23 cellular contexts compared by ENCODE assay signal in genomic region chr3:64179860-64180259, GRCh38. TPM values are rescaled to one million over a fixed set of nuclear protein-coding genes. Genes with fewer than 3 reads are reported as not detected.
DNase-seq lines count a peak whose midpoint lies in the region; ATAC-seq and TF ChIP-seq lines count a peak whose summit lies in the region.
"Had no signal": no experiment of that assay in that cellular context is flagged by ENCODE, and none has a peak within 500 bp of the region (broad histone marks: within the 10 kb centered on the region; RNA-seq: fewer than 3 reads in every experiment).

No MANE protein-coding gene starts in this region.

- peaks cover 9% of the 10 kb centered on the region for H3K9me3 Mint-ChIP-seq in WTC11

- H2BK120ac ChIP-seq in IMR-90 (ENCODE audit: low read depth, low read length), result no peak overlapping the region

- no peaks in the 10 kb centered on the region for H3K27me3 Mint-ChIP-seq in WTC11 (ENCODE audit: low read depth)

- dilution Hi-C loops in IMR-90 (cut with HindIII; ENCODE audit: low sequenced_read_pairs, unreplicated experiment), result no loop called here

- no TSS peak for BruUV-seq in IMR-90 (replicated peaks; lab: Mats Ljungman, UMichigan)

- H4K8ac ChIP-seq in IMR-90 (ENCODE audit: low read depth in 2 of 2, low read length in 2 of 2), result peak overlapping the region in 1 of 2 experiments; percentile 51; a peak in 1 of 4 replicates

- POLR2A ChIA-PET in IMR-90 (lab: Charles Lee; ENCODE audit: unreplicated experiment), result no interaction called here
- POLR2A ChIA-PET in WTC11 (lab: Charles Lee), result no interaction called here

- H3K27ac ChIP-seq in GM23248, result no peak overlapping the region
- H3K27ac ChIP-seq in IMR-90 (ENCODE audit: insufficient read depth, low read length), result no peak overlapping the region
- no peak overlapping the region for H3K27ac ChIP-seq in colonic mucosa
- H3K27ac ChIP-seq: HL-60, Peyer's patch had no signal

- 0 out of 2 replicates have a peak overlapping the region, but pooled peaks have one; percentile 19 for H3K4ac ChIP-seq in IMR-90 (ENCODE audit: low read depth, low read length)

- H3K9me3 ChIP-seq in GM23248 (ENCODE audit: low read depth) (no peaks in the 10 kb centered on the region), IMR-90 (ENCODE audit: control insufficient read depth, insufficient read depth, low read length) (no peaks in the 10 kb centered on the region), colonic mucosa (no peaks in the 10 kb centered on the region)
- H3K9me3 ChIP-seq: Peyer's patch had no signal

- CTCF ChIA-PET in IMR-90 (lab: Yijun Ruan, JAX) (no interaction called here), WTC11 (lab: Charles Lee) (interaction anchor here (0.7 to 0.8 kb wide), 2 partner anchors 284 to 304 kb away, joined by 3 to 4 read pairs; no protein-coding TSS in a partner anchor)

- H3K4me3 ChIP-seq in GM23248 (no peak overlapping the region), IMR-90 (ENCODE audit: insufficient read depth, low read depth, low read length) (no peak overlapping the region), epithelial cell of esophagus (ENCODE audit: low read length) (no peak overlapping the region), skeletal muscle cell (ENCODE audit: low read depth, low read length) (no peak overlapping the region), colonic mucosa (no peak overlapping the region)
- H3K4me3 ChIP-seq: Peyer's patch had no signal

- TF ChIP-seq POLR2A in IMR-90 (IDR thresholded peaks at IDR 0.05; ENCODE audit: low read depth, low read length), result no peak

- H3K36me3 ChIP-seq in GM23248 (ENCODE audit: low read depth) (no peaks in the 10 kb centered on the region), IMR-90 (ENCODE audit: control insufficient read depth, insufficient read depth, low read length) (peaks cover 5% of the 10 kb centered on the region; the same call in 1 of the 2 replicates), colonic mucosa (no peaks in the 10 kb centered on the region)
- H3K36me3 ChIP-seq: Peyer's patch had no signal

- H4K20me1 ChIP-seq in GM23248 (ENCODE audit: insufficient read depth), result no peaks in the 10 kb centered on the region
- peaks cover 3% of the 10 kb centered on the region; the same call in 1 of the 2 replicates for H4K20me1 ChIP-seq in IMR-90 (ENCODE audit: insufficient read depth, low read length)

- H3K4me1 ChIP-seq in GM23248 (ENCODE audit: insufficient read depth) (peaks cover 50% of the 10 kb centered on the region), IMR-90 (ENCODE audit: control insufficient read depth, insufficient read depth, low read length) (peaks cover 16% of the 10 kb centered on the region), colonic mucosa (no peaks in the 10 kb centered on the region)
- H3K4me1 ChIP-seq: Peyer's patch had no signal

- H3K23ac ChIP-seq in IMR-90 (ENCODE audit: low read depth, low read length), result peak overlapping the region; percentile 44; the same call in 1 of the 2 replicates

- H3K36me3 Mint-ChIP-seq in WTC11, result no peaks in the 10 kb centered on the region
- H3K36me3 Mint-ChIP-seq: CD4-positive, alpha-beta memory T cell had no signal

- H3K27ac Mint-ChIP-seq in WTC11, result no peak overlapping the region
- H3K27ac Mint-ChIP-seq: CD4-positive, alpha-beta memory T cell had no signal

- 82 to 83% methylated on average over 1 of the region's 1 CpG for WGBS in GM23248 (ENCODE audit: low coverage in 1 of 2, low lambda C conversion rate in 2 of 2, missing lambda C conversion rate in 2 of 2), 2 experiments
- WGBS in IMR-90 (ENCODE audit: extremely low coverage in 2 of 2, insufficient read length in 1 of 2), 2 experiments, result 60% methylated on average over 1 of the region's 1 CpG; no CpG with 5 or more reads in 1 of the 2 experiments

- peaks cover 65% of the 10 kb centered on the region for H3F3A ChIP-seq in GM23248 (ENCODE audit: insufficient read depth)

- intact Hi-C loops in IMR-90 (cut with micrococcal nuclease), result loop anchor here (5.0 kb wide), 1 partner anchor 42 kb away; no protein-coding TSS in a partner anchor
- intact Hi-C loops in colonic mucosa (cut with DNase I), result no loop called here

- peak overlapping the region; percentile 78 for H2BK5ac ChIP-seq in IMR-90 (ENCODE audit: low read depth, low read length, poor library complexity, severe bottlenecking)

- no peaks in the 10 kb centered on the region for H3K27me3 ChIP-seq in GM23248 (replicated peaks; ENCODE audit: insufficient read depth)
- H3K27me3 ChIP-seq in IMR-90 (ENCODE audit: control insufficient read depth, insufficient read depth, low read length), result no peaks in the 10 kb centered on the region
- no peaks in the 10 kb centered on the region for H3K27me3 ChIP-seq in colonic mucosa
- H3K27me3 ChIP-seq: Peyer's patch had no signal

- H2AFZ ChIP-seq in GM23248 (no peak overlapping the region), IMR-90 (replicated peaks; ENCODE audit: low read length, poor library complexity) (no peak overlapping the region)

- H3K4me3 Mint-ChIP-seq in WTC11, result no peak overlapping the region
- H3K4me3 Mint-ChIP-seq: CD4-positive, alpha-beta memory T cell had no signal

- TF ChIP-seq CTCF in IMR-90 (conservative IDR thresholded peaks at IDR 0.05; ENCODE audit: low read depth, low read length) (no peak), epithelial cell of esophagus (IDR thresholded peaks at IDR 0.05; ENCODE audit: insufficient read depth, low read depth, low read length, missing control alignments) (no peak), colonic mucosa (IDR thresholded peaks at IDR 0.05) (no peak), WTC11 (IDR thresholded peaks at IDR 0.05) (no peak)

- ATAC-seq in IMR-90 (ENCODE audit: low read depth), result peak; percentile 73
- no peak for ATAC-seq in WTC11
- ATAC-seq: HCT116 had no signal

- TF ChIP-seq RAD21 in IMR-90 (IDR thresholded peaks at IDR 0.05; ENCODE audit: low read length), result no peak

- H3K14ac ChIP-seq in IMR-90 (replicated peaks; ENCODE audit: low read depth, low read length), result no peak overlapping the region

- H2AK5ac ChIP-seq in IMR-90 (ENCODE audit: low read depth, low read length), result no peak overlapping the region

- no peak overlapping the region for H2AK9ac ChIP-seq in IMR-90 (replicated peaks; ENCODE audit: low read depth, low read length, poor library complexity)

- H3K79me1 ChIP-seq in IMR-90 (ENCODE audit: low read depth in 1 of 2, low read length in 2 of 2), result peaks cover 33 to 61% of the 10 kb centered on the region in 2 experiments

- peaks cover 85% of the 10 kb centered on the region for H3K79me2 ChIP-seq in GM23248 (ENCODE audit: insufficient read depth)

- no peaks in the 10 kb centered on the region for H3K9me2 ChIP-seq in GM23248 (ENCODE audit: insufficient read depth)

- H3K18ac ChIP-seq in IMR-90 (ENCODE audit: low read depth, low read length), result no peak overlapping the region; the same call in 1 of the 2 replicates

- no peak overlapping the region for H2BK20ac ChIP-seq in IMR-90 (ENCODE audit: low read depth, low read length)

- no peak overlapping the region; the same call in 1 of the 2 replicates for H4K5ac ChIP-seq in IMR-90 (ENCODE audit: low read depth, low read length)

- peak overlapping the region; percentile 24; the same call in 1 of the 2 replicates for H3K56ac ChIP-seq in IMR-90 (ENCODE audit: extremely low read depth, insufficient read depth, low read length)

- H3K9ac ChIP-seq in GM23248 (no peak overlapping the region), IMR-90 (ENCODE audit: low read depth, low read length) (no peak overlapping the region), colonic mucosa (ENCODE audit: low read depth in 2 of 2, low read length in 2 of 2) (no peak overlapping the region)

- H3K9me1 ChIP-seq in IMR-90 (ENCODE audit: insufficient read depth, low read length), result peaks cover 12% of the 10 kb centered on the region

- no peak overlapping the region for H4K91ac ChIP-seq in IMR-90 (ENCODE audit: insufficient read depth, low read depth, low read length)

- in situ Hi-C loops in GM23248 (cut with MboI) (no loop called here), IMR-90 (cut with MboI; ENCODE audit: low sequenced_read_pairs) (no loop called here)

- no peak overlapping the region for H3K4me2 ChIP-seq in GM23248 (ENCODE audit: unreplicated experiment)
- H3K4me2 ChIP-seq in IMR-90 (ENCODE audit: low read depth, low read length), result peak overlapping the region; percentile 35; the same call in 1 of the 2 replicates

- no peak overlapping the region for H2BK15ac ChIP-seq in IMR-90 (ENCODE audit: low read depth, low read length)

- peak; percentile 40 for DNase-seq in GM23248
- DNase-seq in IMR-90, result peak; percentile 77
- peak; percentile 35 for DNase-seq in epithelial cell of esophagus (ENCODE audit: low read depth)
- DNase-seq in skeletal muscle cell (ENCODE audit: low read depth), result peak; percentile 30
- no peak for DNase-seq in colonic mucosa
- no peak for DNase-seq in WTC11 (ENCODE audit: low spot score)
- DNase-seq in stimulated activated CD4-positive, alpha-beta T cell treated with anti-CD3 and anti-CD28 coated beads, Interleukin-2, amount 100 ng/mL, for 48 hours, result no peak
- DNase-seq: C1 segment of cervical spinal cord; CD4-positive, alpha-beta memory T cell; COR-L47; DMS53; GOT3; Kasumi-1; NCI-H1417; NCI-H1694; NCI-H2227 treated with DMSO at 0.1 percent for 48 hours; NCI-H69; OCI-M1; Peyer's patch; SHP77 treated with DMSO at 0.1 percent for 48 hours had no signal

- H3K4me1 Mint-ChIP-seq in WTC11, result peaks cover 16% of the 10 kb centered on the region
- H3K4me1 Mint-ChIP-seq: CD4-positive, alpha-beta memory T cell had no signal

TF ChIP-seq in IMR-90, 13 proteins besides CTCF, POLR2A, EP300 and RAD21:
- TF ChIP-seq CEBPB (IDR thresholded peaks at IDR 0.05; ENCODE audit: low read depth, low read length), result peak; percentile 47; the same call in 1 of the 2 replicates
- no peak for TF ChIP-seq NFE2L2 (IDR thresholded peaks at IDR 0.05; ENCODE audit: low read depth, low read length)

TF ChIP-seq in WTC11, 78 proteins besides CTCF, POLR2A, EP300 and RAD21 (continues in another document):
- no peak for TF ChIP-seq ZSCAN18 (CRISPR knock-in tag; IDR thresholded peaks at IDR 0.05)

RNA-seq across cellular contexts. Expression of gene PRICKLE2, which starts 45.4 kb away (rescaled TPM):
- total RNA-seq in GM23248 (2014; rRNA removed; shearing (Covaris generic)), result 19.6 and 24.8 TPM in 2 replicates
- polyA plus RNA-seq in GM23248 (2016; fragmentation: Nextera tagmentation; extraction: Ambion mirVana) (7.0 and 7.3 TPM in 2 replicates), IMR-90 (2012; rRNA removed) (4.1 TPM in 2 replicates)
- total RNA-seq in IMR-90 (2012; rRNA removed) (14.2 and 16.7 TPM in 2 replicates), colonic mucosa (1 to 10 TPM; 4.4 to 7.6 TPM), WTC11 (2021) (4.5 to 5.6 TPM (median 4.7 TPM) in 3 replicates)
- 2.0 and 2.4 TPM in 2 replicates for polyA plus RNA-seq in IMR-90 (2012; cell fraction: cytosol; rRNA removed)
- 12.8 and 23.0 TPM in 2 replicates for polyA plus RNA-seq in IMR-90 (2012; cell fraction: nucleus; rRNA removed; ENCODE audit: low replicate concordance)
- total RNA-seq: CD4-positive, alpha-beta memory T cell; NCI-H460 had no signal
- polyA plus RNA-seq: CD4-positive, alpha-beta memory T cell had no signal

Comparison
In these comparisons a context has a peak if more than half of its experiments do, and no peak if none do; other contexts are left out.
1. DNase-seq: peak in GM23248 (single experiment), IMR-90 (single experiment), epithelial cell of esophagus (single experiment) and skeletal muscle cell (single experiment); none in colonic mucosa (single experiment), WTC11 (single experiment) and stimulated activated CD4-positive, alpha-beta T cell treated with anti-CD3 and anti-CD28 coated beads, Interleukin-2, amount 100 ng/mL, for 48 hours (0 of 2).